17 cellular contexts compared by ENCODE assay signal in the genomic region with DNA sequence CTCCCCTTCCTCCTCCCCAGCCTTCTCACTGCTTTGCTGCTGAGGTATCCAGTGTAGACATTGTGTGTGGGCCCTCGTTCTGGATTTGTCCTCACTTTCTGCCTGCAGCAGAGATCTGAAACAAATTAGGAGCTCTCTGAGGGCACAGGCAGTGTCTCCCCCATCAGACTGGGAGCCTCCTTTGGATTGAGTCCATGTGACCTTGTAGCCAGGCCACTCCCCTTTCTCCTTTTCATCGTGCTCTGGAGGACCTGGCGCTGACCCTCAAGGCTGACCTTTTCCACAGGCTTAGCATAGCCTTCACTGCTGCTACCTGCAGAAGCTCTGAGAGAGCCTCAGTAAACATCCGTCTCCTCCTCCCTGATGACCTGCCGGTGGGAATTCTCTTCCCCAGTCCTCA.
"Had no signal": no experiment of that assay in that cellular context is flagged by ENCODE, and none has a peak within 500 bp of the region (broad histone marks: within the 10 kb centered on the region; RNA-seq: fewer than 3 reads in every experiment).

No MANE protein-coding gene starts in this region.

- H3K36me3 Mint-ChIP-seq: natural killer cell treated with Interleukin-12 subunit alpha and Interleukin-12 subunit beta and Interleukin-15 and Interleukin-18, amount 100 ng/mL, for 72 hours; type B pancreatic cell had no signal

- H3K27me3 Mint-ChIP-seq: type B pancreatic cell had no signal

- H3K36me3 ChIP-seq: heart left ventricle, stomach had no signal

- FAIRE-seq: endometrium, frontal cortex, urothelium cell line had no signal

- H3K27ac Mint-ChIP-seq: type B pancreatic cell had no signal

- H3K4me3 ChIP-seq: heart left ventricle, psoas muscle, stomach had no signal

- H3K9me3 ChIP-seq: heart left ventricle, psoas muscle, stomach had no signal

- DNase-seq: cortex of kidney; effector memory CD4-positive, alpha-beta T cell; heart left ventricle; hippocampal formation; kidney glomerular epithelial cell; midbrain; psoas muscle; retina; stimulated activated CD4-positive, alpha-beta T cell treated with anti-CD3 and anti-CD28 coated beads, Interleukin-2, amount 100 ng/mL, for 24 hours; stimulated activated CD4-positive, alpha-beta T cell treated with anti-CD3 and anti-CD28 coated beads, Interleukin-4, amount 100 ng/mL, for 4 hours; stimulated activated naive CD4-positive, alpha-beta T cell; stomach had no signal

- H3K4me3 Mint-ChIP-seq: natural killer cell treated with Interleukin-12 subunit alpha and Interleukin-12 subunit beta and Interleukin-15 and Interleukin-18, amount 100 ng/mL, for 72 hours; type B pancreatic cell had no signal

- H3K27me3 ChIP-seq: heart left ventricle, stomach had no signal

- H3K9me3 Mint-ChIP-seq: natural killer cell treated with Interleukin-12 subunit alpha and Interleukin-12 subunit beta and Interleukin-15 and Interleukin-18, amount 100 ng/mL, for 72 hours; type B pancreatic cell had no signal

- H3K27ac ChIP-seq: psoas muscle, stomach had no signal
